In the genomic region with DNA sequence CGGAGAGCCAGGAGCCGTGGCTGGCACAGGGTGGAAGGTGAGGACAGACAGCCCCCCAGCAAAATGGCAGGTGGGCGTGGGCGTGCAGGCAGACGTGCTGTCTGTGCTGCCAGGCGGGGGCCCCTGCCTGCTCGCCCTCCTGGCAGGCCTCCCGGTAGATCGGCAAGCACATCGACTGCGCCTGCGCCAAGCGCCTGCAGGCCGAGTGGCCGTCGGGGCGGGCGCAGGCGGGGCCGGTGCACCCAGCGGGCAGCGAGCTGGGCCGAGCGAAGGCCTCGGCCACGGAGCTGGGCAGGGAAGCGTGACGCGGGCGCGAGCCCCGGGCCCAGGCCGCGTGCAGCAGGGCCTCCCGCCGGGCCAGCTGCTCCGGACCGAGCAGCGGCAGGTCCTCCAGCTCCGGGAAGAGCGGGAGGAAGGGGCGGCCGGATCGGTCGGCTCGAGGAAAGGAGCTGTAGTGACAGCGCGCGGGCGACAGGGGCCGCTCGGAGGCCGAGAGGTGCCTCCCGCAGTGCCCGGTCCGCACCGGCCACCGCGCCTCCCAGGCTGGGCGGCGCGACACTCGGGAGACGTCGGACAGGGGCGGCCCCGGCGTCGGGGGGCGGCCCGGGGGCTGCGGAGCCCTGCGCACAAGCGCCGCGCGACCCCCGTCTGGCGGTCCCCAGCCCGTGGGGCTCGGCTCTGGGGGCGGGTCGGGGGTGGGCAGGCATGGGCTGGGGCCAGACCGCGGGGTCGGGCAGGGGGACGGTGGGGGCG, we compare ENCODE assay signal across 8 cellular contexts. TPM values are rescaled to one million over a fixed set of nuclear protein-coding genes. Genes with fewer than 3 reads are reported as not detected.
A peak's percentile ranks its signal among the peaks of the same experiment; 100 is the strongest.
DNase-seq lines count a peak whose midpoint lies in the region; ATAC-seq and TF ChIP-seq lines count a peak whose summit lies in the region.

No MANE protein-coding gene starts in this region.

- intact Hi-C loops in heart left ventricle (cut with DNase I): loop anchor here in 1 of 10 donors (1.0 kb wide), 1 partner anchor 20 kb away; no protein-coding TSS in a partner anchor

- peak; percentile 76 for DNase-seq in ELR (ENCODE audit: low read depth)
- peak; percentile 82 for DNase-seq in NCI-H1105 treated with DMSO at 0.1 percent for 48 hours (lab: John Stamatoyannopoulos, UW)
- peak; percentile 43 for DNase-seq in amniotic epithelial cell (ENCODE audit: low read depth)
- peak; percentile 76 to 89 (median 81) for DNase-seq in heart left ventricle
- DNase-seq in trophoblast cell: peak; percentile 19 to 55
- DNase-seq in activated gamma-delta T cell (lab: John Stamatoyannopoulos, UW): no peak
- DNase-seq in effector CD8-positive, alpha-beta T cell (lab: John Stamatoyannopoulos, UW): no peak

- TF ChIP-seq CTCF in heart left ventricle (IDR thresholded peaks at IDR 0.05): peak; percentile 38 to 79 (median 60)

- no peak overlapping the region for H4K91ac ChIP-seq in trophoblast cell (ENCODE audit: low read depth, low read length)

- no peak overlapping the region for H4K8ac ChIP-seq in trophoblast cell (ENCODE audit: low read depth, low read length)

- H3K18ac ChIP-seq in trophoblast cell (ENCODE audit: low read length): no peak overlapping the region

- no peak overlapping the region for H3K23ac ChIP-seq in trophoblast cell (ENCODE audit: low read length)

- H3K27me3 ChIP-seq in heart left ventricle (peaks cover 0 to 9% (median 0%) of the 10 kb centered on the region in 9 donors), trophoblast cell (ENCODE audit: insufficient read depth, low read length) (peaks cover 15% of the 10 kb centered on the region)

- H3K14ac ChIP-seq in trophoblast cell (ENCODE audit: low read length): no peak overlapping the region

- no peak overlapping the region for H2AK5ac ChIP-seq in trophoblast cell (ENCODE audit: low read length)

- H2BK120ac ChIP-seq in trophoblast cell (ENCODE audit: insufficient read depth, low read length, poor library complexity): no peak overlapping the region

- H3K4me3 ChIP-seq in heart left ventricle: peak overlapping the region in 10 of 12 donors; percentile 27 to 57 (median 48)
- H3K4me3 ChIP-seq in trophoblast cell (ENCODE audit: low read depth, low read length): peak overlapping the region; percentile 66

- H3K4me1 ChIP-seq in heart left ventricle (peaks cover 6 to 32% (median 25%) of the 10 kb centered on the region in 12 donors), trophoblast cell (ENCODE audit: control insufficient read depth in 1 of 2, insufficient read depth in 2 of 2, low read length in 2 of 2) (peaks cover 0 to 6% of the 10 kb centered on the region in 2 experiments)

- H3K27ac ChIP-seq in heart left ventricle (peak overlapping the region in 6 of 12 donors; percentile 2 to 78 (median 28)), trophoblast cell (ENCODE audit: low read depth, low read length) (no peak overlapping the region)

- no peak overlapping the region for H4K12ac ChIP-seq in trophoblast cell (ENCODE audit: low read depth, low read length)

- H3K4ac ChIP-seq in trophoblast cell (ENCODE audit: low read depth, low read length): no peak overlapping the region

- peak in 1 of 2 donors; percentile 30 for TF ChIP-seq POLR2A in heart left ventricle (IDR thresholded peaks at IDR 0.05)

- no peak overlapping the region for H2BK5ac ChIP-seq in trophoblast cell (ENCODE audit: low read depth, low read length, poor library complexity)

- no peak overlapping the region for H2AFZ ChIP-seq in trophoblast cell (ENCODE audit: insufficient read depth, low read length, poor library complexity)

- H3K36me3 ChIP-seq in heart left ventricle: no peaks in the 10 kb centered on the region
- H3K36me3 ChIP-seq in trophoblast cell (ENCODE audit: control insufficient read depth in 1 of 2, insufficient read depth in 2 of 2, low read length in 2 of 2): peaks cover 0 to 6% of the 10 kb centered on the region in 2 experiments

- ATAC-seq in heart left ventricle (peak; percentile 19 to 84 (median 66)), HG03196 (IDR thresholded peaks at IDR 0.05; ENCODE audit: unreplicated experiment) (no peak)

- H3K79me2 ChIP-seq in trophoblast cell (ENCODE audit: control insufficient read depth, insufficient read depth, low read length, poor library complexity): no peaks in the 10 kb centered on the region

- no peaks in the 10 kb centered on the region for H3K9me3 ChIP-seq in heart left ventricle
- H3K9me3 ChIP-seq in trophoblast cell (ENCODE audit: insufficient read depth, low read depth, low read length): no peaks in the 10 kb centered on the region

- H3K9ac ChIP-seq in trophoblast cell (ENCODE audit: low read length): no peak overlapping the region

- no peak overlapping the region for H2BK12ac ChIP-seq in trophoblast cell (ENCODE audit: low read length)

- no peaks in the 10 kb centered on the region for H3K79me1 ChIP-seq in trophoblast cell (ENCODE audit: low read length)

- WGBS in heart left ventricle, 4 donors: 1 to 3% (median 3%) methylated on average over 27 to 88 of the region's 88 CpGs
- no CpG with 5 or more reads among the region's 88 CpGs for WGBS in trophoblast cell (ENCODE audit: extremely low coverage, insufficient coverage, insufficient read length)

- peak overlapping the region; percentile 83 for H3K4me2 ChIP-seq in trophoblast cell (ENCODE audit: low read length)

RNA-seq across cellular contexts. Expression of gene GRIN2C, which starts 16.9 kb away (rescaled TPM):
- total RNA-seq in heart left ventricle: 1 to 10 TPM in 2 of 9 donors, under 1 TPM in 7; 0.09 to 3.1 (median 0.45) TPM
- polyA plus RNA-seq in heart left ventricle: under 1 TPM; 0.23 to 0.25 TPM
- 0.10 and 0.15 TPM in 2 replicates for polyA plus RNA-seq in trophoblast cell (2013)

RNA-seq across cellular contexts. Expression of gene FDXR, which starts 30.0 kb away (rescaled TPM):
- total RNA-seq in heart left ventricle: 1 to 10 TPM; 2.5 to 8.7 (median 4.7) TPM
- 1 to 10 TPM; 3.7 to 5.5 TPM for polyA plus RNA-seq in heart left ventricle
- 12.9 and 13.4 TPM in 2 replicates for polyA plus RNA-seq in trophoblast cell (2013)

RNA-seq across cellular contexts. Expression of gene FADS6, which starts 50.7 kb away (rescaled TPM):
- total RNA-seq in heart left ventricle: not detected
- not detected for polyA plus RNA-seq in heart left ventricle
- 0.22 and 0.35 TPM in 2 replicates for polyA plus RNA-seq in trophoblast cell (2013)

Comparison
In these comparisons a context has a peak if more than half of its experiments do, and no peak if none do; other contexts are left out.
1. DNase-seq: peak in ELR (single experiment), NCI-H1105 treated with DMSO at 0.1 percent for 48 hours (single experiment), amniotic epithelial cell (single experiment), heart left ventricle (5 of 5) and trophoblast cell (2 of 2); none in activated gamma-delta T cell (single experiment) and effector CD8-positive, alpha-beta T cell (single experiment).